Comparison of ENCODE assay signal across 1 cellular context in the genomic region with DNA sequence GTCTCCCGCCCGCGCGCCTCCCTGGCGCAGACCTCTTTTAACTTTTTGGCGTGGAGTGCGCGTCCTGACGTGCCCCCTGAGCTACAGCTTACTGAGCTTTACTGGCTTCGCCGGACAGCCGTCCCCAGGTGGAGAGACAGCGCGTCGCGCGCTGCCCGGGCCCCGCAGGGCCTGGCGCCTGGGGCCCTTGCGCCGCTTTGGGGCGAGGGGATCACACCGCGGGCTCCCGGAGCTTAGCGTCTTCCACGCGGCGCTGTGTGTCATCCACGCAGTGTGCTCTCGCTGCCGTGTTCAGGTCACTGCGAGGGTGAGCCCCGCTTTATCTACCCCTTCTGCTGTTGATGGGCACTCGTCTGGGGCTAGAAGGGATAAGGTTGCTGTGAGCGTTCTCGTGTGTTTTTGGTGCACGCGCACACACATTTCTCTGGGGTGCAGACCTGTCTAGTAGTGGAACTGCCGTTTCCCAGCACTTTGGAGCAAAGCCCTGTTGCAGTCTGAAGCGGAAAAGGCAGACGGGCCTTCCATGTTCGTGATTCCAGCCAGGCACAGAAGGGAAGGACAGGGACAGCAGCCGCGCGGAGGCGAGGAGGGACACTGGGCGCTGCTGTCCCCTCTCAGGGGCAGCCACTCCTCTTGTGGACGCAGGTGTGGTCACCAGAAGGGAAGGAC.
TF ChIP-seq lines count a peak whose summit lies in the region.

No MANE protein-coding gene starts in this region.

TF ChIP-seq in HepG2, 621 proteins besides CTCF, POLR2A, EP300 and RAD21 (continued from another document):
- TF ChIP-seq, protein P1, sequence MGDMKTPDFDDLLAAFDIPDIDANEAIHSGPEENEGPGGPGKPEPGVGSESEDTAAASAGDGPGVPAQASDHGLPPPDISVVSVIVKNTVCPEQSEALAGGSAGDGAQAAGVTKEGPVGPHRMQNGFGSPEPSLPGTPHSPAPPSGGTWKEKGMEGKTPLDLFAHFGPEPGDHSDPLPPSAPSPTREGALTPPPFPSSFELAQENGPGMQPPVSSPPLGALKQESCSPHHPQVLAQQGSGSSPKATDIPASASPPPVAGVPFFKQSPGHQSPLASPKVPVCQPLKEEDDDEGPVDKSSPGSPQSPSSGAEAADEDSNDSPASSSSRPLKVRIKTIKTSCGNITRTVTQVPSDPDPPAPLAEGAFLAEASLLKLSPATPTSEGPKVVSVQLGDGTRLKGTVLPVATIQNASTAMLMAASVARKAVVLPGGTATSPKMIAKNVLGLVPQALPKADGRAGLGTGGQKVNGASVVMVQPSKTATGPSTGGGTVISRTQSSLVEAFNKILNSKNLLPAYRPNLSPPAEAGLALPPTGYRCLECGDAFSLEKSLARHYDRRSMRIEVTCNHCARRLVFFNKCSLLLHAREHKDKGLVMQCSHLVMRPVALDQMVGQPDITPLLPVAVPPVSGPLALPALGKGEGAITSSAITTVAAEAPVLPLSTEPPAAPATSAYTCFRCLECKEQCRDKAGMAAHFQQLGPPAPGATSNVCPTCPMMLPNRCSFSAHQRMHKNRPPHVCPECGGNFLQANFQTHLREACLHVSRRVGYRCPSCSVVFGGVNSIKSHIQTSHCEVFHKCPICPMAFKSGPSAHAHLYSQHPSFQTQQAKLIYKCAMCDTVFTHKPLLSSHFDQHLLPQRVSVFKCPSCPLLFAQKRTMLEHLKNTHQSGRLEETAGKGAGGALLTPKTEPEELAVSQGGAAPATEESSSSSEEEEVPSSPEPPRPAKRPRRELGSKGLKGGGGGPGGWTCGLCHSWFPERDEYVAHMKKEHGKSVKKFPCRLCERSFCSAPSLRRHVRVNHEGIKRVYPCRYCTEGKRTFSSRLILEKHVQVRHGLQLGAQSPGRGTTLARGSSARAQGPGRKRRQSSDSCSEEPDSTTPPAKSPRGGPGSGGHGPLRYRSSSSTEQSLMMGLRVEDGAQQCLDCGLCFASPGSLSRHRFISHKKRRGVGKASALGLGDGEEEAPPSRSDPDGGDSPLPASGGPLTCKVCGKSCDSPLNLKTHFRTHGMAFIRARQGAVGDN (CRISPR knock-in tag; IDR thresholded peaks at IDR 0.05), result peak; percentile 37; the same call in 1 of the 2 replicates
- no peak for TF ChIP-seq GLMP (CRISPR knock-in tag; IDR thresholded peaks at IDR 0.05; ENCODE audit: borderline replicate concordance)
